Comparison of ENCODE assay signal across 8 cellular contexts in the genomic region with DNA sequence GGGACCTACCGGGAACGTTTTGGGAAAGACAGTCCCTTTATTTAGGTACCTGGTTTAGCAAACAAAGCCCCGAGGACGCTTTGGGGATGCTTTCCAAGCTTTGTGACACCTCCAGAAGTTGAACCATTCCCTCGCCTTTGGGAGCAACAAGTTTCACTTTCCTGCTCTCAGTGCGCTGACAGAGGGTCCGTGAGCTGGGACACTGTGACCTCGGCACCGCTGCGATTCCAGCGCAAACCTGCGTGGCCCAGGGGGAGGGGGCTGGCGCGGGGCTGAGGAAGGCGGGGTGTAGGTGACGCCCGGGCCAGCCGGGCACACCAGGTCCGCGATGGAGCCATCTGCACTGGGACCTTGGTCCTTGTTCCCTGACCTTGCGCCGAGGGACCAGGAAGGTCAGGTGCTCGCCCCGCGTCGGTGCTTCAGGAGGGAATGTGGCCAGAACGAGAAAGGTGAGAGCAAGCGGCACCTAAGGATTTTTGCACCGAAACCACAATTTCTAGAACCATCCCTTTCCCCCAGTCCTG. TPM values are rescaled to one million over a fixed set of nuclear protein-coding genes. Genes with fewer than 3 reads are reported as not detected.
DNase-seq lines count a peak whose midpoint lies in the region; FAIRE-seq and TF ChIP-seq lines count a peak whose summit lies in the region.

No MANE protein-coding gene starts in this region.

- H3K9ac ChIP-seq in H9 (ENCODE audit: extremely low read depth, insufficient read length, low read length) (no peak overlapping the region), trophoblast cell (ENCODE audit: low read length) (no peak overlapping the region)

- H3K79me2 ChIP-seq in H9 (ENCODE audit: insufficient read depth, low read length) = no peaks in the 10 kb centered on the region
- no peaks in the 10 kb centered on the region for H3K79me2 ChIP-seq in trophoblast cell (ENCODE audit: control insufficient read depth, insufficient read depth, low read length, poor library complexity)

- peaks cover 34 to 41% of the 10 kb centered on the region in 2 experiments for H3K4me1 Mint-ChIP-seq in H9

- no peak overlapping the region for H2BK15ac ChIP-seq in H9 (ENCODE audit: low read depth, low read length)

- H4K5ac ChIP-seq in H9 (ENCODE audit: insufficient read length, low read depth, low read length) = no peak overlapping the region

- H3K79me1 ChIP-seq in H9 (ENCODE audit: insufficient read depth, low read depth, low read length, poor library complexity, severe bottlenecking) = no peaks in the 10 kb centered on the region
- no peaks in the 10 kb centered on the region for H3K79me1 ChIP-seq in trophoblast cell (ENCODE audit: low read length)

- no peak overlapping the region for H3T11ph ChIP-seq in H9 (ENCODE audit: low read length)

- H3K27ac ChIP-seq in H9 (ENCODE audit: insufficient read length, low read depth, low read length) (no peak overlapping the region), cardiac muscle cell (no peak overlapping the region), trophoblast cell (ENCODE audit: low read depth, low read length) (no peak overlapping the region)

- H3K4me2 ChIP-seq in H9 (ENCODE audit: insufficient read depth, insufficient read length, low read length) (peak overlapping the region; percentile 80), trophoblast cell (ENCODE audit: low read length) (peak overlapping the region; percentile 85)

- H3K23me2 ChIP-seq in H9 (ENCODE audit: insufficient read length, low read depth, low read length, poor library complexity, severe bottlenecking) = peaks cover 23% of the 10 kb centered on the region

- peaks cover 4 to 6% of the 10 kb centered on the region in 2 experiments; a peak in 3 of 5 replicates for H3K9me3 Mint-ChIP-seq in H9

- no peak overlapping the region for H3K18ac ChIP-seq in H9 (ENCODE audit: insufficient read length, low read depth, low read length)
- H3K18ac ChIP-seq in trophoblast cell (ENCODE audit: low read length) = no peak overlapping the region

- H3K4me1 ChIP-seq in H9 (ENCODE audit: insufficient read depth, low read length) (no peaks in the 10 kb centered on the region), cardiac muscle cell (ENCODE audit: low read depth) (peaks cover 16% of the 10 kb centered on the region), trophoblast cell (ENCODE audit: control insufficient read depth in 1 of 2, insufficient read depth in 2 of 2, low read length in 2 of 2) (peaks cover 14 to 25% of the 10 kb centered on the region in 2 experiments)

- DNase-seq in AG08396 (ENCODE audit: low spot score) (peak; percentile 30), H9 (peak; percentile 66), cardiac muscle cell (ENCODE audit: low read depth in 1 of 2, low spot score in 1 of 2) (peak in 1 of 2 donors; percentile 24), trophoblast cell (peak in 1 of 2 donors; percentile 2), GM19239 (ENCODE audit: insufficient read length, low spot score) (no peak), pons (ENCODE audit: low spot score) (no peak), putamen (ENCODE audit: low spot score) (no peak)

- no peak overlapping the region for H2AK5ac ChIP-seq in H9 (ENCODE audit: insufficient read length, low read length)
- no peak overlapping the region for H2AK5ac ChIP-seq in trophoblast cell (ENCODE audit: low read length)

- TF ChIP-seq CTCF in H9 (conservative IDR thresholded peaks at IDR 0.05) (no peak), WI38 (IDR thresholded peaks at IDR 0.05; ENCODE audit: low read depth, low read length) (no peak), cardiac muscle cell (IDR thresholded peaks at IDR 0.05; ENCODE audit: low read depth, low read length) (no peak)

- no peak overlapping the region for H3K27ac Mint-ChIP-seq in H9

- H4K12ac ChIP-seq in trophoblast cell (ENCODE audit: low read depth, low read length) = no peak overlapping the region

- WGBS in H9 (ENCODE audit: extremely low coverage, insufficient read length, low lambda C conversion rate) = no CpG with 5 or more reads among the region's 29 CpGs
- WGBS in trophoblast cell (ENCODE audit: extremely low coverage, insufficient coverage, insufficient read length) = no CpG with 5 or more reads among the region's 29 CpGs

- no peaks in the 10 kb centered on the region for H4K20me1 ChIP-seq in H9 (ENCODE audit: control insufficient read depth, insufficient read depth, insufficient read length)

- no peaks in the 10 kb centered on the region; a peak in 1 of 7 replicates for H3K36me3 Mint-ChIP-seq in H9 (ENCODE audit: insufficient read depth in 1 of 3, low read depth in 3 of 3)

- H2BK120ac ChIP-seq in H9 (ENCODE audit: low read depth, low read length, poor library complexity, severe bottlenecking) (no peak overlapping the region), trophoblast cell (ENCODE audit: insufficient read depth, low read length, poor library complexity) (no peak overlapping the region)

- H3K4ac ChIP-seq in H9 (ENCODE audit: low read depth, low read length) (no peak overlapping the region), trophoblast cell (ENCODE audit: low read depth, low read length) (no peak overlapping the region)

- H3K23ac ChIP-seq in H9 (ENCODE audit: insufficient read length, low read depth, low read length) = no peak overlapping the region
- H3K23ac ChIP-seq in trophoblast cell (ENCODE audit: low read length) = no peak overlapping the region

- H3K27me3 ChIP-seq in H9 (ENCODE audit: insufficient read depth, low read length) = peaks cover 61% of the 10 kb centered on the region
- peaks cover 92% of the 10 kb centered on the region for H3K27me3 ChIP-seq in cardiac muscle cell
- peaks cover 49% of the 10 kb centered on the region for H3K27me3 ChIP-seq in trophoblast cell (ENCODE audit: insufficient read depth, low read length)

- H3K36me3 ChIP-seq in cardiac muscle cell = no peaks in the 10 kb centered on the region
- no peaks in the 10 kb centered on the region for H3K36me3 ChIP-seq in trophoblast cell (ENCODE audit: control insufficient read depth in 1 of 2, insufficient read depth in 2 of 2, low read length in 2 of 2)

- no peak overlapping the region for H2AFZ ChIP-seq in H9 (ENCODE audit: low read length)
- H2AFZ ChIP-seq in trophoblast cell (ENCODE audit: insufficient read depth, low read length, poor library complexity) = no peak overlapping the region

- no peak overlapping the region for H3K14ac ChIP-seq in H9 (ENCODE audit: insufficient read depth, low read length)
- H3K14ac ChIP-seq in trophoblast cell (ENCODE audit: low read length) = no peak overlapping the region

- no peaks in the 10 kb centered on the region for H3K9me3 ChIP-seq in H9 (ENCODE audit: control insufficient read depth, low read depth, low read length)
- H3K9me3 ChIP-seq in cardiac muscle cell (ENCODE audit: low read depth) = no peaks in the 10 kb centered on the region
- H3K9me3 ChIP-seq in trophoblast cell (ENCODE audit: insufficient read depth, low read depth, low read length) = peaks cover 3% of the 10 kb centered on the region

- H4K91ac ChIP-seq in H9 (ENCODE audit: insufficient read length, low read depth, low read length) = no peak overlapping the region
- H4K91ac ChIP-seq in trophoblast cell (ENCODE audit: low read depth, low read length) = no peak overlapping the region

- H3K4me3 Mint-ChIP-seq in H9 = peak overlapping the region; percentile 61 to 85

- H3K4me3 ChIP-seq in WI38 (ENCODE audit: low read depth, low read length) = peak overlapping the region; percentile 69
- H3K4me3 ChIP-seq in cardiac muscle cell = peak overlapping the region; percentile 35
- H3K4me3 ChIP-seq in trophoblast cell (ENCODE audit: low read depth, low read length) = peak overlapping the region; percentile 60

- FAIRE-seq in GM19239 (lab: Jason Lieb, UNC) = no peak

- H2BK20ac ChIP-seq in H9 (ENCODE audit: low read depth, low read length, poor library complexity, severe bottlenecking) = no peak overlapping the region

- H3K56ac ChIP-seq in H9 (ENCODE audit: insufficient read length, low read depth, low read length) = no peak overlapping the region

- H2BK5ac ChIP-seq in H9 (ENCODE audit: insufficient read length, low read length) = no peak overlapping the region
- no peak overlapping the region for H2BK5ac ChIP-seq in trophoblast cell (ENCODE audit: low read depth, low read length, poor library complexity)

- no peak overlapping the region for H4K8ac ChIP-seq in H9 (replicated peaks; ENCODE audit: insufficient read length, low read depth, low read length)
- H4K8ac ChIP-seq in trophoblast cell (ENCODE audit: low read depth, low read length) = no peak overlapping the region

- peaks cover 79% of the 10 kb centered on the region for H3K27me3 Mint-ChIP-seq in H9 (ENCODE audit: low read depth)

- no peak overlapping the region for H2BK12ac ChIP-seq in H9 (ENCODE audit: insufficient read length, low read depth, low read length)
- no peak overlapping the region for H2BK12ac ChIP-seq in trophoblast cell (ENCODE audit: low read length)

RNA-seq across cellular contexts. Expression of a gene that starts 0.7 kb away (rescaled TPM):
- not detected in 2 replicates for total RNA-seq in H9 (2021)
- 1.1 and 2.7 TPM in 2 replicates for total RNA-seq in cardiac muscle cell
- polyA plus RNA-seq in cardiac muscle cell = 0.23 and 1.6 TPM in 2 replicates
- polyA plus RNA-seq in trophoblast cell (2013) = 2.4 and 3.3 TPM in 2 replicates

Comparison
In these comparisons a context has a peak if more than half of its experiments do, and no peak if none do; other contexts are left out.
1. DNase-seq: peak in AG08396 (single experiment) and H9 (single experiment); none in GM19239 (single experiment), pons (single experiment) and putamen (single experiment).
2. Peak in every context shown above with its lines, with median percentiles within 50 percentile points of each other: H3K4me3 ChIP-seq.